Comparison of ENCODE assay signal across 8 cellular contexts in genomic region chr1:46876093-46876492, GRCh38.
DNase-seq lines count a peak whose midpoint lies in the region; ATAC-seq and TF ChIP-seq lines count a peak whose summit lies in the region.
"Not testable (repeated sequence)": the region's sequence is repeated elsewhere in the genome, so short reads cannot be mapped to it uniquely, and the experiment has no call there.

No MANE protein-coding gene starts in this region.

- TF ChIP-seq CTCF in AG04450 (IDR thresholded peaks at IDR 0.05; ENCODE audit: low read depth, low read length) (peak; percentile 8; the same call in 1 of the 2 replicates), GM12865 (IDR thresholded peaks at IDR 0.05; ENCODE audit: insufficient read depth, low read depth, low read length, missing control alignments) (peak; percentile 6), KMS-11 (conservative IDR thresholded peaks at IDR 0.05; ENCODE audit: low read depth, low read length) (0 out of 2 replicates have a peak, but pooled peaks have one; percentile 35), Peyer's patch (IDR thresholded peaks at IDR 0.05) (peak in 4 of 6 experiments; percentile 16 to 45 (median 34)), chondrocyte (IDR thresholded peaks at IDR 0.05) (peak; percentile 71), foreskin keratinocyte (conservative IDR thresholded peaks at IDR 0.05) (peak; percentile 55), lower lobe of right lung (IDR thresholded peaks at IDR 0.05) (peak; percentile 34), tibial nerve (IDR thresholded peaks at IDR 0.05) (peak in 4 of 5 experiments; percentile 14 to 19 (median 15))

- DNase-seq in AG04450 (ENCODE audit: low read depth, low spot score); GM12865 (ENCODE audit: low read depth); Peyer's patch; chondrocyte (ENCODE audit: low spot score); foreskin keratinocyte; lower lobe of right lung; tibial nerve (ENCODE audit: low spot score in 2 of 2): not testable (repeated sequence)

- H3K9ac ChIP-seq in KMS-11: not testable (repeated sequence)

- H3K4me1 Mint-ChIP-seq in chondrocyte (ENCODE audit: low read depth): not testable (repeated sequence)

- H3K4me3 Mint-ChIP-seq in chondrocyte (ENCODE audit: unreplicated experiment): not testable (repeated sequence)

- H3K9me3 ChIP-seq in AG04450 (ENCODE audit: control insufficient read depth, insufficient read depth, low read length); Peyer's patch; lower lobe of right lung; tibial nerve: not testable (repeated sequence)

- not testable (repeated sequence) for H3K27me3 Mint-ChIP-seq in chondrocyte (ENCODE audit: low read depth)

- TF ChIP-seq EP300 in tibial nerve (IDR thresholded peaks at IDR 0.05): not testable (repeated sequence)

- CTCF ChIA-PET in AG04450 (lab: Charles Lee): not testable (repeated sequence)

- H3K4me3 ChIP-seq in AG04450 (ENCODE audit: low read depth, low read length); GM12865 (ENCODE audit: low read depth, low read length); KMS-11 (IDR thresholded peaks at IDR 0.05; ENCODE audit: insufficient read depth, low read depth, low read length); Peyer's patch; lower lobe of right lung; tibial nerve: not testable (repeated sequence)

- not testable (repeated sequence) for H2AFZ ChIP-seq in KMS-11 (ENCODE audit: low read depth)

- H3K4me1 ChIP-seq in KMS-11 (ENCODE audit: low read depth, poor library complexity, severe bottlenecking); Peyer's patch; foreskin keratinocyte; lower lobe of right lung; tibial nerve: not testable (repeated sequence)

- POLR2A ChIA-PET in AG04450 (lab: Yijun Ruan, JAX): not testable (repeated sequence)

- H3K36me3 ChIP-seq in KMS-11 (ENCODE audit: insufficient read depth); Peyer's patch; lower lobe of right lung; tibial nerve: not testable (repeated sequence)

- H3K4me2 ChIP-seq in KMS-11: not testable (repeated sequence)

- not testable (repeated sequence) for H3K9me3 Mint-ChIP-seq in chondrocyte (ENCODE audit: low read depth)

- H3K27ac Mint-ChIP-seq in chondrocyte (ENCODE audit: unreplicated experiment): not testable (repeated sequence)

- not testable (repeated sequence) for TF ChIP-seq POLR2A in Peyer's patch (IDR thresholded peaks at IDR 0.05); tibial nerve (IDR thresholded peaks at IDR 0.05)

- 43 to 50% methylated on average over 4 of the region's 4 CpGs for WGBS in tibial nerve, 2 donors

- ATAC-seq in foreskin keratinocyte: peak; percentile 68
- ATAC-seq in lower lobe of right lung: peak; percentile 56 to 68

- not testable (repeated sequence) for H3K27me3 ChIP-seq in AG04450 (ENCODE audit: control insufficient read depth, insufficient read depth, low read length); KMS-11 (ENCODE audit: insufficient read depth, low read depth); Peyer's patch; foreskin keratinocyte; lower lobe of right lung (ENCODE audit: low read depth); tibial nerve

- not testable (repeated sequence) for H3K27ac ChIP-seq in AG04450 (ENCODE audit: low read depth, low read length); KMS-11; Peyer's patch; foreskin keratinocyte; lower lobe of right lung; tibial nerve

- not testable (repeated sequence) for H3K36me3 Mint-ChIP-seq in chondrocyte (ENCODE audit: low read depth)

- not testable (repeated sequence) for H4K20me1 ChIP-seq in KMS-11 (ENCODE audit: insufficient read depth)

- H3K79me2 ChIP-seq in KMS-11 (ENCODE audit: insufficient read depth, low read depth): not testable (repeated sequence)

- intact Hi-C loops in lower lobe of right lung (cut with DNase I): not testable (repeated sequence)

Comparison
In these comparisons a context has a peak if more than half of its experiments do, and no peak if none do; other contexts are left out.
1. CTCF ChIP-seq: peak in every context shown above with its lines; median percentile 71 in chondrocyte; 55 in foreskin keratinocyte; 35 in KMS-11; 34 in Peyer's patch; 34 in lower lobe of right lung; 15 in tibial nerve; 8 in AG04450; 6 in GM12865.